Comparison of ENCODE assay signal across 8 cellular contexts in the genomic region with DNA sequence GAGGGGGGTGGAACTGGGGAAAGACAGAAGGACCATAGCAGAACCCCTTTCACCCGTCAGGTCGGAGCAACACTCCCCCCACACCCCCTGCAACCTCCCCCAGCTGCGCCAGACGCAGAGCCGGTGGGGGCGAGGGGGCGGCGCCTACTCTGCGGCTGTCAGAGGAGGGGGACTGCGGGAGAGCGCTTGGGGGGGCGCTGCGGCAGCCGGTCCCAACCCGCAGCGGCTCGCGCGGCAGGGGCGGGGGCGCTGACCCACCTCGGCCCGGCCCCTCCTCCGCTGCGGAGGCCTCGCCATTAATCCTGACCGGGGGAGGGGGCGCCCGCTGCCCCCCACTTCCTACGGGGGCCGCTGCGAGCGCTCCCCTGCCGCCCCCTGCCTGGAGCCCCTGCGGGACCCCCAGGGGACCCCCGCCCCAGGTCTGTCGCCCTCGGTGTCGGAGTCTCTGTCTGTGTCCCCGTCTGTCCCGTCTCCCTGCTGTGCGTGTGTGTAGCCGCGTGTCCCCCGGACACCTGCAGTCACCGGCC. TPM values are rescaled to one million over a fixed set of nuclear protein-coding genes. Genes with fewer than 3 reads are reported as not detected.
DNase-seq lines count a peak whose midpoint lies in the region; ATAC-seq and TF ChIP-seq lines count a peak whose summit lies in the region.

No MANE protein-coding gene starts in this region.

- H3K4me2 ChIP-seq in GM23338 (peak overlapping the region; percentile 55; the same call in 1 of the 2 replicates), skeletal muscle satellite cell (ENCODE audit: low read length) (peak overlapping the region; percentile 85)

- H2AFZ ChIP-seq in GM23338 = no peak overlapping the region

- H3K27me3 Mint-ChIP-seq in GM23338 (ENCODE audit: insufficient read depth, low read depth, poor library complexity) = peaks cover 76% of the 10 kb centered on the region

- 0 out of 2 replicates have a peak overlapping the region, but pooled peaks have one; percentile 17 for H3K4me3 ChIP-seq in GM23338
- peak overlapping the region; percentile 62 for H3K4me3 ChIP-seq in WI38 (ENCODE audit: low read depth, low read length)
- peak overlapping the region; percentile 59 to 64 for H3K4me3 ChIP-seq in foreskin fibroblast (ENCODE audit: low read depth in 1 of 2, low read length in 2 of 2)
- H3K4me3 ChIP-seq in skeletal muscle satellite cell (ENCODE audit: low read length) = peak overlapping the region; percentile 75

- DNase-seq in GM23338 (ENCODE audit: low spot score) (no peak), foreskin fibroblast (no peak), H4 (ENCODE audit: low spot score) (no peak), G401 (ENCODE audit: low spot score) (no peak), dedifferentiated amniotic fluid mesenchymal stem cell (ENCODE audit: extremely low spot score) (no peak), germinal center (ENCODE audit: low spot score) (no peak)

- peaks cover 23% of the 10 kb centered on the region; the same call in 1 of the 2 replicates for H4K20me1 ChIP-seq in GM23338 (replicated peaks; ENCODE audit: insufficient read depth)

- TF ChIP-seq CTCF in GM23338 (conservative IDR thresholded peaks at IDR 0.05; ENCODE audit: low read depth in 2 of 2) = no peak
- no peak for TF ChIP-seq CTCF in WI38 (IDR thresholded peaks at IDR 0.05; ENCODE audit: low read depth, low read length)
- no peak for TF ChIP-seq CTCF in foreskin fibroblast (IDR thresholded peaks at IDR 0.05; ENCODE audit: low read depth, low read length)

- H3K79me2 ChIP-seq in GM23338 (replicated peaks; ENCODE audit: insufficient read depth) = no peaks in the 10 kb centered on the region

- H3K9me2 ChIP-seq in GM23338 (ENCODE audit: insufficient read depth) = no peaks in the 10 kb centered on the region

- no peak overlapping the region for H3K27ac ChIP-seq in GM23338 (ENCODE audit: low read depth)

- peak overlapping the region; percentile 39 for H3K9ac ChIP-seq in skeletal muscle satellite cell (ENCODE audit: low read depth, low read length)

- peaks cover 3% of the 10 kb centered on the region; the same call in 1 of the 3 replicates for H3K36me3 Mint-ChIP-seq in GM23338 (ENCODE audit: low read depth)

- H3F3A ChIP-seq in GM23338 (replicated peaks; ENCODE audit: low read depth) = peaks cover 9% of the 10 kb centered on the region; the same call in 1 of the 2 replicates

- H3K4me3 Mint-ChIP-seq in GM23338 = peak overlapping the region; percentile 66

- no peaks in the 10 kb centered on the region; the same call in 1 of the 2 replicates for H3K4me1 ChIP-seq in GM23338 (ENCODE audit: insufficient read depth)
- peaks cover 19% of the 10 kb centered on the region for H3K4me1 ChIP-seq in skeletal muscle satellite cell (ENCODE audit: control insufficient read depth, insufficient read depth, low read length)

- no peak overlapping the region for H3K27ac Mint-ChIP-seq in GM23338

- H3K36me3 ChIP-seq in GM23338 (ENCODE audit: insufficient read depth) = no peaks in the 10 kb centered on the region
- no peaks in the 10 kb centered on the region for H3K36me3 ChIP-seq in skeletal muscle satellite cell (ENCODE audit: insufficient read depth, low read length)

- peaks cover 2% of the 10 kb centered on the region; the same call in 1 of the 3 replicates for H3K9me3 Mint-ChIP-seq in GM23338

- no peaks in the 10 kb centered on the region for H3K9me3 ChIP-seq in skeletal muscle satellite cell (replicated peaks; ENCODE audit: low read length)

- H3K27me3 ChIP-seq in GM23338 (ENCODE audit: insufficient read depth) (peaks cover 95% of the 10 kb centered on the region), skeletal muscle satellite cell (ENCODE audit: control insufficient read depth, insufficient read depth, low read length) (no peaks in the 10 kb centered on the region)

- in situ Hi-C loops in G401 (cut with HindIII; ENCODE audit: low sequenced_read_pairs) = no loop called here

- H3K4me1 Mint-ChIP-seq in GM23338 = peaks cover 12% of the 10 kb centered on the region

- peak; percentile 10 for ATAC-seq in GM23338

TF ChIP-seq in GM23338, 12 proteins besides CTCF, POLR2A, EP300 and RAD21:
- TF ChIP-seq EZH2phosphoT487 (IDR thresholded peaks at IDR 0.05; ENCODE audit: unreplicated experiment) (peak; percentile 24), EZH2 (IDR thresholded peaks at IDR 0.05; ENCODE audit: low read depth, unreplicated experiment) (peak; percentile 39), ZNF114 (CRISPR knock-in tag; IDR thresholded peaks at IDR 0.05) (no peak)

RNA-seq across cellular contexts. Expression of gene NFIC, which starts 7.9 kb away (rescaled TPM):
- total RNA-seq in GM23338 (2014; rRNA removed; shearing (Covaris generic)) = 0.58 and 1.3 TPM in 2 replicates
- 5.3 and 8.2 TPM in 2 replicates for polyA plus RNA-seq in GM23338 (2016; fragmentation: Nextera tagmentation; extraction: Ambion mirVana)
- 72.1 and 73.3 TPM in 2 replicates for total RNA-seq in skeletal muscle satellite cell (2012; rRNA removed)
- total RNA-seq in H4 (2014; rRNA removed; shearing (Covaris generic)) = 19.8 and 20.0 TPM in 2 replicates
- 3.2 and 8.9 TPM in 2 replicates for total RNA-seq in G401 (2014; rRNA removed; shearing (Covaris generic))

Comparison
In these comparisons a context has a peak if more than half of its experiments do, and no peak if none do; other contexts are left out.
1. H3K4me3 ChIP-seq: peak in every context shown above with its lines; median percentile 75 in skeletal muscle satellite cell; 62 in WI38; 62 in foreskin fibroblast; 17 in GM23338.